Comparison of ENCODE assay signal across 21 cellular contexts in genomic region chr10:71716406-71716805, GRCh38. TPM values are rescaled to one million over a fixed set of nuclear protein-coding genes. Genes with fewer than 3 reads are reported as not detected.
"Had no signal": no experiment of that assay in that cellular context is flagged by ENCODE, and none has a peak within 500 bp of the region (broad histone marks: within the 10 kb centered on the region; RNA-seq: fewer than 3 reads in every experiment).

No MANE protein-coding gene starts in this region.

- H3K9me3 Mint-ChIP-seq: activated CD4-positive, alpha-beta memory T cell treated with anti-CD3 and anti-CD28 coated beads for 36 hours; activated naive CD8-positive, alpha-beta T cell treated with anti-CD3 and anti-CD28 coated beads, Interleukin-2, amount 10 ng/mL, durations not matched to agents 7 days and 5 days; activated T-helper 2 cell treated with anti-CD3 and anti-CD28 coated beads, Interferon-gamma antibody, Interleukin-2, Interleukin-4, amounts not matched to agents 10 μg/mL and 5 μg/mL and 100 μg/mL, durations not matched to agents 14 hours and 24 hours and 36 hours; immature natural killer cell; nephron had no signal

- DNase-seq: activated CD4-positive, alpha-beta memory T cell treated with anti-CD3 and anti-CD28 coated beads for 36 hours; activated CD8-positive, alpha-beta memory T cell treated with anti-CD3 and anti-CD28 coated beads, Interleukin-2, amount 50 U/mL, for 4 hours; activated naive CD8-positive, alpha-beta T cell treated with anti-CD3 and anti-CD28 coated beads, Interleukin-2, amount 10 ng/mL, durations not matched to agents 7 days and 5 days; anterior cingulate cortex; dorsolateral prefrontal cortex; immature natural killer cell; left cardiac atrium; midbrain; pancreas; stimulated activated CD4-positive, alpha-beta T cell treated with anti-CD3 and anti-CD28 coated beads, Interleukin-15, amount 100 ng/mL, for 24 hours; stimulated activated CD4-positive, alpha-beta T cell treated with anti-CD3 and anti-CD28 coated beads, Interleukin-4, amount 100 ng/mL, for 24 hours; thyroid gland; uterus had no signal

- H3K9me3 ChIP-seq: breast epithelium, pancreas, thyroid gland, uterus had no signal

- H3K27me3 ChIP-seq: breast epithelium, dorsolateral prefrontal cortex, pancreas, thyroid gland, uterus had no signal

- H3K4me3 Mint-ChIP-seq: activated naive CD8-positive, alpha-beta T cell treated with anti-CD3 and anti-CD28 coated beads, Interleukin-2, amount 10 ng/mL, durations not matched to agents 7 days and 5 days; immature natural killer cell; nephron had no signal

- ATAC-seq: esophagus mucosa, left cardiac atrium, pancreas had no signal

- H3K27ac ChIP-seq: pancreas, thyroid gland had no signal

- H3K4me3 ChIP-seq: breast epithelium, dorsolateral prefrontal cortex, lung, pancreas, thyroid gland, uterus had no signal

- H3K27me3 Mint-ChIP-seq: activated CD4-positive, alpha-beta memory T cell treated with anti-CD3 and anti-CD28 coated beads for 36 hours; activated naive CD8-positive, alpha-beta T cell treated with anti-CD3 and anti-CD28 coated beads, Interleukin-2, amount 10 ng/mL, durations not matched to agents 7 days and 5 days had no signal

- H3K36me3 ChIP-seq: breast epithelium, pancreas, thyroid gland, uterus had no signal

- H3K36me3 Mint-ChIP-seq: activated CD4-positive, alpha-beta memory T cell treated with anti-CD3 and anti-CD28 coated beads for 36 hours; immature natural killer cell had no signal

- H3K27ac Mint-ChIP-seq: activated T-helper 2 cell treated with anti-CD3 and anti-CD28 coated beads, Interferon-gamma antibody, Interleukin-2, Interleukin-4, amounts not matched to agents 10 μg/mL and 5 μg/mL and 100 μg/mL, durations not matched to agents 14 hours and 24 hours and 36 hours; immature natural killer cell had no signal

RNA-seq across cellular contexts. Expression of gene C10orf105, which starts 3.2 kb away (rescaled TPM):
- total RNA-seq: chondrocyte, esophagus mucosa, fibroblast of villous mesenchyme, skeletal muscle tissue, thyroid gland had no signal
